ENCODE assay signal across 18 cellular contexts in the genomic region with DNA sequence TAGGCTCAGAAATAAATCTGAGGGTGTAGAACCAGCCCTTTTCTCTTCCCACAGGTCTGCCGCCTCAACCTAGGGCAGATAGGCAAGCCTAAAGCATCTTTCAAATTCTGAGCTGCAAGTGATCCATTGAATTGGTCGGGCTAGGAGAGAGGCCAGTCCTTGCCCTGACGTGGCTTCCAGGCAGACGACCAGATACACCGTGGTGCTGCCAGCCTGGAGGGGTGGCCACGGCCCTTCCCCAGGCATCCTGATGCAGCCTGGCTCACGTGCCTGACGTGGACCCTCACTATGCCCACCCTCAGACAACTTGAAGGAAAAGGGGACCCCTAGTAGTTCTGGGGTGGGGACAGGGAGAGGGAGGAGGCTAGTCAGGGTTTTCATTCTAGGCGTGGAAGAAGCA.
"Had no signal": no experiment of that assay in that cellular context is flagged by ENCODE, and none has a peak within 500 bp of the region (broad histone marks: within the 10 kb centered on the region; RNA-seq: fewer than 3 reads in every experiment).

No MANE protein-coding gene starts in this region.

- H3K9me3 ChIP-seq: prostate gland, right atrium auricular region, stomach, thyroid gland had no signal

- H2AFZ ChIP-seq: parathyroid adenoma had no signal

- H3K27me3 Mint-ChIP-seq: central memory CD8-positive, alpha-beta T cell; effector memory CD8-positive, alpha-beta T cell; memory B cell; stimulated activated naive B cell treated with anti-CD40 and anti-IgM and Interleukin-4, amounts not matched to agents 10 μg/mL and 1 μg/mL and 100 μg/mL, for 72 hours; type B pancreatic cell had no signal

- H3K9ac ChIP-seq: parathyroid adenoma had no signal

- DNase-seq: dermis blood vessel endothelial cell; effector memory CD8-positive, alpha-beta T cell; hypothalamus; natural killer cell; stimulated activated CD4-positive, alpha-beta T cell treated with anti-CD3 and anti-CD28 coated beads, Interleukin-2, amount 100 ng/mL, for 24 hours; stimulated activated CD4-positive, alpha-beta T cell treated with anti-CD3 and anti-CD28 coated beads, Interleukin-4, amount 100 ng/mL, for 24 hours; stimulated activated naive B cell treated with anti-CD40 and anti-IgM and Interleukin-4, amounts not matched to agents 10 μg/mL and 1 μg/mL and 100 μg/mL, for 72 hours; stomach; thyroid gland had no signal

- H3K27ac ChIP-seq: coronary artery, parathyroid adenoma, prostate gland, right atrium auricular region, stomach, thyroid gland had no signal

- H3K79me2 ChIP-seq: parathyroid adenoma had no signal

- H3K9me3 Mint-ChIP-seq: memory B cell; natural killer cell; stimulated activated naive B cell treated with anti-CD40 and anti-IgM and Interleukin-4, amounts not matched to agents 10 μg/mL and 1 μg/mL and 100 μg/mL, for 72 hours; type B pancreatic cell had no signal

- H3K4me1 ChIP-seq: parathyroid adenoma, prostate gland, right atrium auricular region, stomach, thyroid gland had no signal

- H3K27me3 ChIP-seq: right atrium auricular region, stomach, thyroid gland had no signal

- H3K36me3 ChIP-seq: prostate gland, right atrium auricular region, stomach, thyroid gland had no signal

- H3K4me1 Mint-ChIP-seq: central memory CD8-positive, alpha-beta T cell; memory B cell; natural killer cell; stimulated activated naive B cell treated with anti-CD40 and anti-IgM and Interleukin-4, amounts not matched to agents 10 μg/mL and 1 μg/mL and 100 μg/mL, for 72 hours had no signal

- H3K4me3 ChIP-seq: coronary artery, lung, prostate gland, right atrium auricular region, smooth muscle cell, stomach, thyroid gland had no signal

- H3K27ac Mint-ChIP-seq: effector memory CD8-positive, alpha-beta T cell; memory B cell; natural killer cell; stimulated activated naive B cell treated with anti-CD40 and anti-IgM and Interleukin-4, amounts not matched to agents 10 μg/mL and 1 μg/mL and 100 μg/mL, for 72 hours; type B pancreatic cell had no signal

- H3K4me3 Mint-ChIP-seq: central memory CD8-positive, alpha-beta T cell; effector memory CD8-positive, alpha-beta T cell; memory B cell; natural killer cell; stimulated activated naive B cell treated with anti-CD40 and anti-IgM and Interleukin-4, amounts not matched to agents 10 μg/mL and 1 μg/mL and 100 μg/mL, for 72 hours; type B pancreatic cell had no signal

- H3K4me2 ChIP-seq: smooth muscle cell had no signal

- H3K36me3 Mint-ChIP-seq: memory B cell; natural killer cell; stimulated activated naive B cell treated with anti-CD40 and anti-IgM and Interleukin-4, amounts not matched to agents 10 μg/mL and 1 μg/mL and 100 μg/mL, for 72 hours; type B pancreatic cell had no signal
